1 cellular context compared by ENCODE assay signal in the genomic region with DNA sequence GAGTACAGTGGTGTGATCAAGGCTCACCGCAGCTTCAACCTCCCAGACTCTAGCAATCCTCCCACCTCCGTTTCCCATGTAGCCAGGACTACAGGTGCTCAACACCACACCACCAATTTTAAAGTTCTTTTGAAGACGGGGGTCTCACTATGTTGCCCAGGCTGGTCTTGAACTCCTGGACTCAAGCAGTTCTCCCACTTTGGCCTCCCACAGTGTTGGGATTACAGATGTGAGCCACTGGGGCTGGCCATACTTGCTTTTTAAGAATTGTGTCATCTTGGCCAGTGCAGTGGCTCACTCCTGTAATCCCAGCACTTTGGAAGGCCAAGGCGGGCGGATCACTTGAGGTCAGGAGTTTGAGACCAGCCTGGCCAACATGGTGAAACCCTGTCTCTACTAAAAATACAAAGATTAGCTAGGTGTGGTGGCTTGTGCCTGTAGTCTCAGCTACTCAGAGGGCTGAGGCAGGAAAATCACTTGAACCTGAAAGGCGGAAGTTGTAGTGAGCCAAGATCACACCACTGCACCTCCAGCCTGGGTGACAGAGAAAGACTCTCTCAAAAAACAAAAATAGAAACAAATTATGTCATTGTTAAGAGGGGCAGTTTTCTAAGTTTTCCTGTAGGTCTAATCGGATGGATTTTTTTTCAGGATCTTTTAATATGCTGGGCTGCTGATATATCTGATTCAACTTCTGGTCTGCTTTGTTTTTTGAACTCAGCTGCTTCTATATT.
TF ChIP-seq lines count a peak whose summit lies in the region.

No MANE protein-coding gene starts in this region.

TF ChIP-seq in K562, 482 proteins besides CTCF, POLR2A, EP300 and RAD21 (continued from another document):
- TF ChIP-seq ZBTB33 (CRISPR knock-in tag; IDR thresholded peaks at IDR 0.05) (no peak), TAF7 (tag; IDR thresholded peaks at IDR 0.05) (no peak), ZNF239 (CRISPR knock-in tag; IDR thresholded peaks at IDR 0.05) (no peak), KDM2B (CRISPR knock-in tag; IDR thresholded peaks at IDR 0.05) (no peak), HEY1 (CRISPR knock-in tag; IDR thresholded peaks at IDR 0.05; ENCODE audit: borderline replicate concordance) (no peak), EHMT2 (IDR thresholded peaks at IDR 0.05) (no peak), ATF7 (IDR thresholded peaks at IDR 0.05) (peak; percentile 37; the same call in 1 of the 2 replicates), FUS (optimal IDR thresholded peaks at IDR 0.05; ENCODE audit: low read depth, low read length) (no peak)
- TF ChIP-seq, protein P1, sequence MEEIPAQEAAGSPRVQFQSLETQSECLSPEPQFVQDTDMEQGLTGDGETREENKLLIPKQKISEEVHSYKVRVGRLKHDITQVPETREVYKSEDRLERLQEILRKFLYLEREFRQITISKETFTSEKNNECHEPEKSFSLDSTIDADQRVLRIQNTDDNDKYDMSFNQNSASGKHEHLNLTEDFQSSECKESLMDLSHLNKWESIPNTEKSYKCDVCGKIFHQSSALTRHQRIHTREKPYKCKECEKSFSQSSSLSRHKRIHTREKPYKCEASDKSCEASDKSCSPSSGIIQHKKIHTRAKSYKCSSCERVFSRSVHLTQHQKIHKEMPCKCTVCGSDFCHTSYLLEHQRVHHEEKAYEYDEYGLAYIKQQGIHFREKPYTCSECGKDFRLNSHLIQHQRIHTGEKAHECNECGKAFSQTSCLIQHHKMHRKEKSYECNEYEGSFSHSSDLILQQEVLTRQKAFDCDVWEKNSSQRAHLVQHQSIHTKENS (CRISPR knock-in tag; IDR thresholded peaks at IDR 0.05), result no peak
- TF ChIP-seq, protein P2, sequence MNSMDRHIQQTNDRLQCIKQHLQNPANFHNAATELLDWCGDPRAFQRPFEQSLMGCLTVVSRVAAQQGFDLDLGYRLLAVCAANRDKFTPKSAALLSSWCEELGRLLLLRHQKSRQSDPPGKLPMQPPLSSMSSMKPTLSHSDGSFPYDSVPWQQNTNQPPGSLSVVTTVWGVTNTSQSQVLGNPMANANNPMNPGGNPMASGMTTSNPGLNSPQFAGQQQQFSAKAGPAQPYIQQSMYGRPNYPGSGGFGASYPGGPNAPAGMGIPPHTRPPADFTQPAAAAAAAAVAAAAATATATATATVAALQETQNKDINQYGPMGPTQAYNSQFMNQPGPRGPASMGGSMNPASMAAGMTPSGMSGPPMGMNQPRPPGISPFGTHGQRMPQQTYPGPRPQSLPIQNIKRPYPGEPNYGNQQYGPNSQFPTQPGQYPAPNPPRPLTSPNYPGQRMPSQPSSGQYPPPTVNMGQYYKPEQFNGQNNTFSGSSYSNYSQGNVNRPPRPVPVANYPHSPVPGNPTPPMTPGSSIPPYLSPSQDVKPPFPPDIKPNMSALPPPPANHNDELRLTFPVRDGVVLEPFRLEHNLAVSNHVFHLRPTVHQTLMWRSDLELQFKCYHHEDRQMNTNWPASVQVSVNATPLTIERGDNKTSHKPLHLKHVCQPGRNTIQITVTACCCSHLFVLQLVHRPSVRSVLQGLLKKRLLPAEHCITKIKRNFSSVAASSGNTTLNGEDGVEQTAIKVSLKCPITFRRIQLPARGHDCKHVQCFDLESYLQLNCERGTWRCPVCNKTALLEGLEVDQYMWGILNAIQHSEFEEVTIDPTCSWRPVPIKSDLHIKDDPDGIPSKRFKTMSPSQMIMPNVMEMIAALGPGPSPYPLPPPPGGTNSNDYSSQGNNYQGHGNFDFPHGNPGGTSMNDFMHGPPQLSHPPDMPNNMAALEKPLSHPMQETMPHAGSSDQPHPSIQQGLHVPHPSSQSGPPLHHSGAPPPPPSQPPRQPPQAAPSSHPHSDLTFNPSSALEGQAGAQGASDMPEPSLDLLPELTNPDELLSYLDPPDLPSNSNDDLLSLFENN (IDR thresholded peaks at IDR 0.05; ENCODE audit: low read depth in 2 of 2, low read length in 2 of 2), result no peak
- TF ChIP-seq, protein P3, sequence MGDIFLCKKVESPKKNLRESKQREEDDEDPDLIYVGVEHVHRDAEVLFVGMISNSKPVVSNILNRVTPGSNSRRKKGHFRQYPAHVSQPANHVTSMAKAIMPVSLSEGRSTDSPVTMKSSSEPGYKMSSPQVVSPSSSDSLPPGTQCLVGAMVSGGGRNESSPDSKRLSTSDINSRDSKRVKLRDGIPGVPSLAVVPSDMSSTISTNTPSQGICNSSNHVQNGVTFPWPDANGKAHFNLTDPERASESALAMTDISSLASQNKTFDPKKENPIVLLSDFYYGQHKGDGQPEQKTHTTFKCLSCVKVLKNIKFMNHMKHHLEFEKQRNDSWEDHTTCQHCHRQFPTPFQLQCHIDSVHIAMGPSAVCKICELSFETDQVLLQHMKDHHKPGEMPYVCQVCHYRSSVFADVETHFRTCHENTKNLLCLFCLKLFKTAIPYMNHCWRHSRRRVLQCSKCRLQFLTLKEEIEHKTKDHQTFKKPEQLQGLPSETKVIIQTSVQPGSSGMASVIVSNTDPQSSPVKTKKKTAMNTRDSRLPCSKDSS (IDR thresholded peaks at IDR 0.05; ENCODE audit: low read depth, partially characterized antibody), result no peak
